In the genomic region with DNA sequence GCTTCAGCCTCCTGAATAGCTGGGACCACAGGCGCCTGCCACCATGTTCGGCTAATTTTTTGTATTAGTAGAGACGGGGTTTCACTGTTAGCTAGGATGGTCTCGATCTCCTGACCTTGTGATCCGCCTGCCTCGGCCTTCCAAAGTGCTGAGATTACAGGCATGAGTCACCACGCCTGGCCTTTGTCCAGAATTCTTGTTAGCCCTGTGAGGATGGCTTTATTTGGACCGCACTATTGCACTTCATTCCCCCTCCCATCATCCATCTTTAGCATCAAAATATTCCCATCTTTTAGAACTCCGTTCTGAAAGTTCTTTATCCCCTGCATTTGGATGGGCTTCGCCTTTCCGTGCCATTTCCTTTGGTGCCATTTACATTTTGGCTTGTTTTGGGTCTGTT, we compare ENCODE assay signal across 17 cellular contexts. TPM values are rescaled to one million over a fixed set of nuclear protein-coding genes. Genes with fewer than 3 reads are reported as not detected.
DNase-seq lines count a peak whose midpoint lies in the region; ATAC-seq and TF ChIP-seq lines count a peak whose summit lies in the region.
"Had no signal": no experiment of that assay in that cellular context is flagged by ENCODE, and none has a peak within 500 bp of the region (broad histone marks: within the 10 kb centered on the region; RNA-seq: fewer than 3 reads in every experiment).

No MANE protein-coding gene starts in this region.

- POLR2A ChIA-PET in CD4-positive, alpha-beta memory T cell (lab: Charles Lee; ENCODE audit: partially characterized antibody): no interaction called here
- POLR2A ChIA-PET in HEK293 (lab: Yijun Ruan, JAX): interaction anchor here (0.6 kb wide), 1 partner anchor 33 kb away, joined by 5 read pairs; no protein-coding TSS in a partner anchor

- no peak overlapping the region for H3K27ac ChIP-seq in CD4-positive, alpha-beta memory T cell (ENCODE audit: low read depth, low read length)
- H3K27ac ChIP-seq in HEK293 (ENCODE audit: extremely low read depth, low read depth, low read length): no peak overlapping the region
- H3K27ac ChIP-seq: BLaER1, vagina had no signal

- DNase-seq in CD4-positive, alpha-beta memory T cell: no peak
- DNase-seq in cardiac fibroblast (ENCODE audit: low read depth in 2 of 2): peak; percentile 39 to 46
- DNase-seq in natural killer cell treated with Interleukin-12 subunit alpha and Interleukin-12 subunit beta and Interleukin-15 and Interleukin-18, amount 100 ng/mL, for 72 hours (ENCODE audit: low spot score): no peak
- DNase-seq in EL: no peak
- DNase-seq in NCI-H526 treated with DMSO at 0.1 percent for 48 hours (lab: John Stamatoyannopoulos, UW): no peak
- no peak for DNase-seq in NOMO-1 (lab: John Stamatoyannopoulos, UW; ENCODE audit: unreplicated experiment in 2 of 2)
- DNase-seq: activated CD4-positive, CD25-positive, alpha-beta regulatory T cell; activated naive CD4-positive, alpha-beta T cell treated with anti-CD3 and anti-CD28 coated beads for 36 hours; H7; Karpas-422; NCI-H1436 treated with DMSO at 0.1 percent for 48 hours; NCI-H345; OCI-M1; stimulated activated naive CD8-positive, alpha-beta T cell treated with anti-CD3 and anti-CD28 coated beads, Interleukin-15, amount 100 ng/mL, for 72 hours had no signal

- H3K9me3 Mint-ChIP-seq in CD4-positive, alpha-beta memory T cell: no peaks in the 10 kb centered on the region
- H3K9me3 Mint-ChIP-seq in natural killer cell treated with Interleukin-12 subunit alpha and Interleukin-12 subunit beta and Interleukin-15 and Interleukin-18, amount 100 ng/mL, for 72 hours: no peaks in the 10 kb centered on the region
- H3K9me3 Mint-ChIP-seq: activated naive CD4-positive, alpha-beta T cell treated with anti-CD3 and anti-CD28 coated beads for 36 hours; stimulated activated naive CD8-positive, alpha-beta T cell treated with anti-CD3 and anti-CD28 coated beads, Interleukin-15, amount 100 ng/mL, for 72 hours had no signal

- H3K27me3 ChIP-seq in CD4-positive, alpha-beta memory T cell (ENCODE audit: insufficient read depth, low read length): no peaks in the 10 kb centered on the region
- H3K27me3 ChIP-seq: BLaER1, vagina had no signal

- peaks cover 25% of the 10 kb centered on the region for H3K4me1 ChIP-seq in CD4-positive, alpha-beta memory T cell (ENCODE audit: insufficient read depth, low read length)
- peaks cover 5% of the 10 kb centered on the region; the same call in 1 of the 2 replicates for H3K4me1 ChIP-seq in HEK293 (ENCODE audit: control insufficient read depth, insufficient read depth, low read length)

- CTCF ChIA-PET in CD4-positive, alpha-beta memory T cell (lab: Charles Lee; ENCODE audit: partially characterized antibody): interaction anchor here (0.6 to 2.0 kb wide), 3 partner anchors 12 to 654 kb away, joined by 3 to 5 read pairs (median 5); no protein-coding TSS in a partner anchor
- CTCF ChIA-PET in HEK293 (lab: Yijun Ruan, JAX): interaction anchor here (1.2 to 2.4 kb wide), 2 partner anchors 12 to 36 kb away, joined by 6 to 7 read pairs; no protein-coding TSS in a partner anchor

- no peak for ATAC-seq in natural killer cell treated with Interleukin-12 subunit alpha and Interleukin-12 subunit beta and Interleukin-15 and Interleukin-18, amount 100 ng/mL, for 72 hours
- ATAC-seq: stimulated activated naive CD8-positive, alpha-beta T cell treated with anti-CD3 and anti-CD28 coated beads, Interleukin-15, amount 100 ng/mL, for 72 hours had no signal

- peaks cover 10 to 16% of the 10 kb centered on the region in 2 donors for H3K36me3 Mint-ChIP-seq in CD4-positive, alpha-beta memory T cell
- peaks cover 10% of the 10 kb centered on the region for H3K36me3 Mint-ChIP-seq in natural killer cell treated with Interleukin-12 subunit alpha and Interleukin-12 subunit beta and Interleukin-15 and Interleukin-18, amount 100 ng/mL, for 72 hours

- H3K9me3 ChIP-seq in CD4-positive, alpha-beta memory T cell (ENCODE audit: control insufficient read depth in 1 of 2, low read length in 2 of 2): no peaks in the 10 kb centered on the region
- H3K9me3 ChIP-seq in HEK293 (ENCODE audit: control insufficient read depth, insufficient read depth, low read depth, low read length): no peaks in the 10 kb centered on the region
- H3K9me3 ChIP-seq: BLaER1, vagina had no signal

- no peak overlapping the region for H3K4me3 ChIP-seq in CD4-positive, alpha-beta memory T cell (ENCODE audit: low read length in 2 of 2)
- H3K4me3 ChIP-seq in HEK293 (ENCODE audit: low read depth, low read length): no peak overlapping the region
- H3K4me3 ChIP-seq in cardiac fibroblast (replicated peaks in 1 of 2; ENCODE audit: low read depth in 2 of 2, low read length in 2 of 2): no peak overlapping the region
- H3K4me3 ChIP-seq: BLaER1, vagina had no signal

- H3K27me3 Mint-ChIP-seq in CD4-positive, alpha-beta memory T cell: no peaks in the 10 kb centered on the region
- no peaks in the 10 kb centered on the region for H3K27me3 Mint-ChIP-seq in natural killer cell treated with Interleukin-12 subunit alpha and Interleukin-12 subunit beta and Interleukin-15 and Interleukin-18, amount 100 ng/mL, for 72 hours
- H3K27me3 Mint-ChIP-seq: stimulated activated naive CD8-positive, alpha-beta T cell treated with anti-CD3 and anti-CD28 coated beads, Interleukin-15, amount 100 ng/mL, for 72 hours had no signal

- intact Hi-C loops in CD4-positive, alpha-beta memory T cell (cut with micrococcal nuclease): loop anchor here (5.0 kb wide), 1 partner anchor 744 kb away; the partner anchor contains the start of gene PRR5

- H3K4me1 Mint-ChIP-seq in CD4-positive, alpha-beta memory T cell: peaks cover 29 to 60% (median 39%) of the 10 kb centered on the region in 4 donors
- peaks cover 28 to 31% of the 10 kb centered on the region in 2 donors for H3K4me1 Mint-ChIP-seq in natural killer cell treated with Interleukin-12 subunit alpha and Interleukin-12 subunit beta and Interleukin-15 and Interleukin-18, amount 100 ng/mL, for 72 hours (ENCODE audit: low read depth in 2 of 2)

- no peaks in the 10 kb centered on the region for H3K36me3 ChIP-seq in CD4-positive, alpha-beta memory T cell (ENCODE audit: insufficient read depth, low read length)
- H3K36me3 ChIP-seq in HEK293 (ENCODE audit: control insufficient read depth in 2 of 2, insufficient read depth in 1 of 2, low read length in 2 of 2): peaks cover 0 to 5% of the 10 kb centered on the region in 2 experiments; a peak in 1 of 3 replicates
- H3K36me3 ChIP-seq: vagina had no signal

- no peak for TF ChIP-seq CTCF in HEK293 (tag by site-specific recombination; IDR thresholded peaks at IDR 0.05)
- no peak for TF ChIP-seq CTCF in cardiac fibroblast (IDR thresholded peaks at IDR 0.05; ENCODE audit: low read depth, low read length)

- peak overlapping the region in 1 of 7 donors; percentile 53 for H3K27ac Mint-ChIP-seq in CD4-positive, alpha-beta memory T cell
- no peak overlapping the region for H3K27ac Mint-ChIP-seq in natural killer cell treated with Interleukin-12 subunit alpha and Interleukin-12 subunit beta and Interleukin-15 and Interleukin-18, amount 100 ng/mL, for 72 hours
- H3K27ac Mint-ChIP-seq: activated naive CD4-positive, alpha-beta T cell treated with anti-CD3 and anti-CD28 coated beads for 36 hours had no signal

- peak overlapping the region in 7 of 8 donors; percentile 27 to 78 (median 50) for H3K4me3 Mint-ChIP-seq in CD4-positive, alpha-beta memory T cell
- H3K4me3 Mint-ChIP-seq in natural killer cell treated with Interleukin-12 subunit alpha and Interleukin-12 subunit beta and Interleukin-15 and Interleukin-18, amount 100 ng/mL, for 72 hours: peak overlapping the region; percentile 46
- H3K4me3 Mint-ChIP-seq: activated naive CD4-positive, alpha-beta T cell treated with anti-CD3 and anti-CD28 coated beads for 36 hours; stimulated activated naive CD8-positive, alpha-beta T cell treated with anti-CD3 and anti-CD28 coated beads, Interleukin-15, amount 100 ng/mL, for 72 hours had no signal

TF ChIP-seq in HEK293, 187 proteins besides CTCF, POLR2A, EP300 and RAD21 (continues in another document):
- 0 out of 2 replicates have a peak, but pooled peaks have one; percentile 17 for TF ChIP-seq GFI1B (tag by site-specific recombination; IDR thresholded peaks at IDR 0.05)
- no peak for TF ChIP-seq ZNF221 (tag by site-specific recombination; IDR thresholded peaks at IDR 0.05; ENCODE audit: borderline replicate concordance)
- TF ChIP-seq ZNF501 (tag by site-specific recombination; IDR thresholded peaks at IDR 0.05): no peak
- no peak for TF ChIP-seq KLF16 (tag by site-specific recombination; IDR thresholded peaks at IDR 0.05)
- TF ChIP-seq ZNF747 (tag by site-specific recombination; IDR thresholded peaks at IDR 0.05): no peak

RNA-seq across cellular contexts. Expression of gene SAMM50, which starts 2.6 kb away (rescaled TPM):
- total RNA-seq in CD4-positive, alpha-beta memory T cell: 10 to 100 TPM; 33.3 to 34.7 TPM
- 10 to 100 TPM; 70.6 to 72.1 TPM for polyA plus RNA-seq in CD4-positive, alpha-beta memory T cell
- 10 to 100 TPM; 45.5 to 46.5 TPM for total RNA-seq in natural killer cell treated with Interleukin-12 subunit alpha and Interleukin-12 subunit beta and Interleukin-15 and Interleukin-18, amount 100 ng/mL, for 72 hours

RNA-seq across cellular contexts. Expression of gene PNPLA3, which starts 34.3 kb away (rescaled TPM):
- total RNA-seq in CD4-positive, alpha-beta memory T cell: not detected
- polyA plus RNA-seq in CD4-positive, alpha-beta memory T cell: not detected
- total RNA-seq in natural killer cell treated with Interleukin-12 subunit alpha and Interleukin-12 subunit beta and Interleukin-15 and Interleukin-18, amount 100 ng/mL, for 72 hours: under 1 TPM; 0.14 to 0.47 TPM
- total RNA-seq: vagina had no signal

Comparison
In these comparisons a context has a peak if more than half of its experiments do, and no peak if none do; other contexts are left out.
1. DNase-seq: peak in cardiac fibroblast (2 of 2); none in CD4-positive, alpha-beta memory T cell (0 of 5), natural killer cell treated with Interleukin-12 subunit alpha and Interleukin-12 subunit beta and Interleukin-15 and Interleukin-18, amount 100 ng/mL, for 72 hours (single experiment), EL (single experiment), NCI-H526 treated with DMSO at 0.1 percent for 48 hours (single experiment) and NOMO-1 (0 of 2).